11 cellular contexts compared by ENCODE assay signal in the genomic region with DNA sequence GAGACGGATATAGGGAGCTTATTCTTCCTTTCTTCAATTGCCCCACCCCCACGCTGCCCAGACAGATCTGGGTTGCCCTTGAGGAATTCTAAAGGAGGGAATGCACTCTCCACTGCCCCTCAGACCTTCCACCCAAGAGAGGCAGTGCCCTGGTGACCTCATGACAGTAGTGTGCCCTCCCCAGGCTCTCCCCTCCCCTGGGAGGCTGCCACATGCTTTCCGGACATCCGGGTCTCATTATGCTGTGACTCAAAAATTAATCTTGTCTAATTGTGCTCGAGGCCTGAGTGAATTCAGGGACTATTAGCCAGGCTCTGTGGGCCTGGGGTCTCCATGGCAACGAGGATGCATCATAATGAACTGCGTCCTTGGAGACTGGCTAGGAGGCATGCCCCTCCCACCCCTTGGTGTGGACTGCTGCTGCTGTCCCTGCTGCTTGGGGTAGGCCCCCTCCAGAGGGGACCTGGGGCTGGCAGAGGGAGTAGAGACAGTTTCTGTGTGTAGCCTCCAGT. TPM values are rescaled to one million over a fixed set of nuclear protein-coding genes. Genes with fewer than 3 reads are reported as not detected.
DNase-seq lines count a peak whose midpoint lies in the region; ATAC-seq and TF ChIP-seq lines count a peak whose summit lies in the region.
"Had no signal": no experiment of that assay in that cellular context is flagged by ENCODE, and none has a peak within 500 bp of the region (broad histone marks: within the 10 kb centered on the region; RNA-seq: fewer than 3 reads in every experiment).

No MANE protein-coding gene starts in this region.

- no peaks in the 10 kb centered on the region for H3K36me3 ChIP-seq in H7 (replicated peaks; ENCODE audit: control insufficient read depth, insufficient read depth, low read length)
- H3K36me3 ChIP-seq in NT2/D1 (ENCODE audit: insufficient read depth, insufficient read length, low read length) = no peaks in the 10 kb centered on the region
- H3K36me3 ChIP-seq in skeletal muscle tissue (ENCODE audit: control insufficient read depth in 3 of 3, insufficient read depth in 3 of 3, low read length in 3 of 3) = no peaks in the 10 kb centered on the region
- H3K36me3 ChIP-seq: tibial nerve had no signal

- peak overlapping the region; percentile 61 for H3K27ac ChIP-seq in skeletal muscle tissue (ENCODE audit: low read depth, low read length)

- H3K4me3 Mint-ChIP-seq in natural killer cell = no peak overlapping the region
- H3K4me3 Mint-ChIP-seq: activated naive CD8-positive, alpha-beta T cell had no signal

- H3K9me3 Mint-ChIP-seq in natural killer cell = no peaks in the 10 kb centered on the region

- peak; percentile 90 for DNase-seq in H7
- DNase-seq in NT2/D1 (ENCODE audit: low read depth, low spot score) = peak; percentile 88
- DNase-seq in fibroblast of pulmonary artery (ENCODE audit: low read depth) = peak; percentile 63
- no peak for DNase-seq in 8988T
- no peak for DNase-seq in natural killer cell
- DNase-seq in NCI-H1048 (lab: John Stamatoyannopoulos, UW) = no peak
- DNase-seq: NCI-H1092 treated with DMSO at 0.1 percent for 48 hours had no signal

- no peaks in the 10 kb centered on the region for H3K36me3 Mint-ChIP-seq in natural killer cell
- H3K36me3 Mint-ChIP-seq: activated naive CD8-positive, alpha-beta T cell had no signal

- H3K27ac Mint-ChIP-seq in natural killer cell = no peak overlapping the region
- H3K27ac Mint-ChIP-seq: activated naive CD8-positive, alpha-beta T cell had no signal

- intact Hi-C loops in natural killer cell (cut with micrococcal nuclease) = no loop called here

- H3K9ac ChIP-seq in NT2/D1 (ENCODE audit: insufficient read length, low read depth) (no peak overlapping the region), skeletal muscle tissue (ENCODE audit: low read depth in 1 of 3, low read length in 3 of 3) (no peak overlapping the region)

- H3K4me3 ChIP-seq in H7 (ENCODE audit: insufficient read depth, low read depth, low read length) = no peak overlapping the region
- H3K4me3 ChIP-seq in NT2/D1 (ENCODE audit: insufficient read length, low read depth) = no peak overlapping the region
- no peak overlapping the region for H3K4me3 ChIP-seq in fibroblast of pulmonary artery (replicated peaks; ENCODE audit: low read depth, low read length)
- H3K4me3 ChIP-seq in skeletal muscle tissue (ENCODE audit: low read length in 3 of 3) = no peak overlapping the region
- H3K4me3 ChIP-seq: tibial nerve had no signal

- TF ChIP-seq CTCF in fibroblast of pulmonary artery (IDR thresholded peaks at IDR 0.05; ENCODE audit: low read length, missing control alignments) (no peak), natural killer cell (IDR thresholded peaks at IDR 0.05) (no peak)

- H3K9me3 ChIP-seq in NT2/D1 (ENCODE audit: insufficient read depth, low read length) = no peaks in the 10 kb centered on the region
- H3K9me3 ChIP-seq in skeletal muscle tissue (ENCODE audit: control insufficient read depth in 3 of 3, low read length in 3 of 3) = no peaks in the 10 kb centered on the region
- H3K9me3 ChIP-seq: tibial nerve had no signal

- ATAC-seq in GM21423 (IDR thresholded peaks at IDR 0.05; ENCODE audit: unreplicated experiment) (no peak), natural killer cell (no peak)

- H3K4me1 ChIP-seq in NT2/D1 (ENCODE audit: insufficient read depth, insufficient read length) = peaks cover 42% of the 10 kb centered on the region
- H3K4me1 ChIP-seq in skeletal muscle tissue (ENCODE audit: control insufficient read depth in 3 of 3, insufficient read depth in 3 of 3, low read length in 3 of 3) = peaks cover 20 to 42% (median 26%) of the 10 kb centered on the region in 3 donors

- H3K27me3 ChIP-seq in H7 (ENCODE audit: control insufficient read depth, insufficient read depth, low read length) (peaks cover 6% of the 10 kb centered on the region; the same call in 1 of the 2 replicates), NT2/D1 (ENCODE audit: insufficient read depth, insufficient read length) (no peaks in the 10 kb centered on the region), skeletal muscle tissue (ENCODE audit: control insufficient read depth in 3 of 3, insufficient read depth in 3 of 3, low read length in 3 of 3) (no peaks in the 10 kb centered on the region)
- H3K27me3 ChIP-seq: tibial nerve had no signal

- peaks cover 0 to 12% of the 10 kb centered on the region in 2 donors for H3K27me3 Mint-ChIP-seq in natural killer cell (ENCODE audit: low read depth in 2 of 2)

- H3K4me1 Mint-ChIP-seq in natural killer cell = no peaks in the 10 kb centered on the region

RNA-seq across cellular contexts. Expression of a gene that starts 20.8 kb away (rescaled TPM):
- 3.8 and 5.4 TPM in 2 replicates for total RNA-seq in H7 (2014; rRNA removed; shearing (Covaris generic))
- total RNA-seq in skeletal muscle tissue (1.0 TPM), natural killer cell (under 1 TPM in 1 of 3 donors, not detected in 2; 0.13 TPM)

Comparison
In these comparisons a context has a peak if more than half of its experiments do, and no peak if none do; other contexts are left out.
1. DNase-seq: peak in H7 (single experiment), NT2/D1 (single experiment) and fibroblast of pulmonary artery (single experiment); none in 8988T (single experiment), natural killer cell (single experiment) and NCI-H1048 (single experiment).